In the genomic region with DNA sequence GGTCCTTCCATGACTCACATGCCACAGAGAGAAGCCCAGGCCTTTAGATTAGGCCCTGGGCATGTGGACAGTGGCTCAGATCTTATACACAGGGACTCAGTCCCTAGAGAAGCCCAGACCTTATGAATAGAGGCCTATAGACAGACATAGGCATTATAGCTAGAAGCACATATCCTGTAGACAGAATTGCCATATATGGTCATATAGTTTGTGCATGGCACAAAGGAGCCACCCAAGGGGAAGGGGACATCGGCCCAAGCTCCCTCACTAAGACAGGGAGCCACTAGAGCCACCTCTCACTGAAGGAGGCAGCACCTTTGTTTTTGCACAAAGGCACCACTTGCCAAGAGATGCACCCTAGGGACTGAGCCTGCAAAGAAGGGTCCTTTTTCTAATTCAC, we compare ENCODE assay signal across 17 cellular contexts. TPM values are rescaled to one million over a fixed set of nuclear protein-coding genes. Genes with fewer than 3 reads are reported as not detected.
DNase-seq lines count a peak whose midpoint lies in the region; ATAC-seq, FAIRE-seq and TF ChIP-seq lines count a peak whose summit lies in the region.
"Had no signal": no experiment of that assay in that cellular context is flagged by ENCODE, and none has a peak within 500 bp of the region (broad histone marks: within the 10 kb centered on the region; RNA-seq: fewer than 3 reads in every experiment).

No MANE protein-coding gene starts in this region.

- no peak for ATAC-seq in GM12878

- H3K9ac ChIP-seq in Loucy (ENCODE audit: low read depth, low read length, poor library complexity, severe bottlenecking) (peak overlapping the region; percentile 18), GM12878 (ENCODE audit: control insufficient read depth, insufficient read depth, low read length) (no peak overlapping the region), neural progenitor cell (no peak overlapping the region)
- H3K9ac ChIP-seq: KMS-11 had no signal

- H3K4me3 ChIP-seq in Loucy (ENCODE audit: low read length, poor library complexity, severe bottlenecking) (peak overlapping the region; percentile 4), GM12878 (no peak overlapping the region), neural progenitor cell (no peak overlapping the region)
- H3K4me3 ChIP-seq: Peyer's patch had no signal

- H2AFZ ChIP-seq in Loucy (ENCODE audit: low read length) (no peak overlapping the region), GM12878 (ENCODE audit: control insufficient read depth, low read depth, low read length) (no peak overlapping the region), neural progenitor cell (replicated peaks) (no peak overlapping the region)

- H3K36me3 ChIP-seq in Loucy (ENCODE audit: insufficient read depth, low read length) (no peaks in the 10 kb centered on the region), GM12878 (ENCODE audit: control insufficient read depth in 2 of 2, insufficient read depth in 2 of 2, low read length in 1 of 2) (no peaks in the 10 kb centered on the region), neural progenitor cell (no peaks in the 10 kb centered on the region)
- H3K36me3 ChIP-seq: Peyer's patch had no signal

- peak overlapping the region; percentile 46 for H3K27ac Mint-ChIP-seq in neural progenitor cell
- H3K27ac Mint-ChIP-seq: CD14-positive monocyte had no signal

- no peak for FAIRE-seq in GM12878 (lab: Jason Lieb, UNC)

- no peak for TF ChIP-seq EP300 in GM12878 (IDR thresholded peaks at IDR 0.05; ENCODE audit: borderline replicate concordance in 1 of 2, control insufficient read depth in 1 of 2, low read depth in 2 of 2, low read length in 2 of 2)

- TF ChIP-seq CTCF in Loucy (conservative IDR thresholded peaks at IDR 0.05; ENCODE audit: low read length) (no peak), GM12878 (IDR thresholded peaks at IDR 0.05 in 2 of 3, conservative IDR thresholded peaks at IDR 0.05 in 1 of 3; ENCODE audit: control insufficient read depth in 2 of 3, extremely low read depth in 1 of 3, insufficient read depth in 1 of 3, low read depth in 3 of 3, low read length in 3 of 3) (no peak), neural progenitor cell (IDR thresholded peaks at IDR 0.05) (no peak)

- RAD21 ChIA-PET in GM12878 (lab: Charles Lee; ENCODE audit: unreplicated experiment): interaction anchor here (1.7 kb wide), 1 partner anchor 12 kb away, joined by 7 read pairs; a partner anchor contains a TSS

- intact Hi-C loops in GM12878 (cut with micrococcal nuclease; ENCODE audit: unreplicated experiment): no loop called here

- no peaks in the 10 kb centered on the region for H3K9me2 ChIP-seq in Loucy (replicated peaks; ENCODE audit: low read depth, low read length)

- BruUV-seq in GM12878 (replicated peaks; lab: Mats Ljungman, UMichigan): no TSS peak

- H3K27me3 ChIP-seq in Loucy (ENCODE audit: insufficient read depth, low read length, poor library complexity, severe bottlenecking): no peaks in the 10 kb centered on the region
- peaks cover 11 to 15% of the 10 kb centered on the region in 2 experiments; a peak in 3 of 4 replicates for H3K27me3 ChIP-seq in GM12878 (replicated peaks in 1 of 2; ENCODE audit: control insufficient read depth in 2 of 2, insufficient read depth in 2 of 2, low read length in 1 of 2)
- H3K27me3 ChIP-seq in neural progenitor cell: peaks cover 78% of the 10 kb centered on the region

- DNase-seq in GM12878 (ENCODE audit: low read depth, low spot score): no peak
- DNase-seq in neural progenitor cell (ENCODE audit: low spot score): no peak
- no peak for DNase-seq in activated CD4-positive, CD25-positive, alpha-beta regulatory T cell (lab: John Stamatoyannopoulos, UW)
- DNase-seq in NCI-H146 treated with DMSO at 0.1 percent for 48 hours (lab: John Stamatoyannopoulos, UW; ENCODE audit: unreplicated experiment): no peak
- DNase-seq in germinal center (ENCODE audit: low spot score): no peak
- DNase-seq: ACHN, DMS79 treated with DMSO at 0.1 percent for 48 hours, NCI-H146, NCI-H2081, NCI-H446 treated with DMSO at 0.1 percent for 48 hours, Peyer's patch, SW 1271 had no signal

- in situ Hi-C loops in GM12878 (cut with MboI): no loop called here

- no peaks in the 10 kb centered on the region for H4K20me1 ChIP-seq in Loucy (ENCODE audit: insufficient read depth, low read length, poor library complexity, severe bottlenecking)
- no peaks in the 10 kb centered on the region for H4K20me1 ChIP-seq in GM12878 (ENCODE audit: control insufficient read depth, insufficient read depth)
- peaks cover 6% of the 10 kb centered on the region for H4K20me1 ChIP-seq in neural progenitor cell (ENCODE audit: low read depth)

- H3K4me3 Mint-ChIP-seq in neural progenitor cell: no peak overlapping the region
- H3K4me3 Mint-ChIP-seq: CD14-positive monocyte had no signal

- H3K9me3 ChIP-seq in Loucy (ENCODE audit: insufficient read depth, low read depth, low read length) (no peaks in the 10 kb centered on the region), GM12878 (replicated peaks; ENCODE audit: control insufficient read depth, insufficient read depth, low read length) (no peaks in the 10 kb centered on the region), neural progenitor cell (ENCODE audit: low read depth) (no peaks in the 10 kb centered on the region)
- H3K9me3 ChIP-seq: Peyer's patch had no signal

- 0% methylated on average over 1 of the region's 1 CpG for WGBS in GM12878 (ENCODE audit: insufficient coverage, insufficient replicate concordance, low lambda C conversion rate, missing lambda C conversion rate)

- SMC1A ChIA-PET in GM12878 (lab: Charles Lee; ENCODE audit: uncharacterized antibody, unreplicated experiment): interaction anchor here (0.8 to 1.2 kb wide), 3 partner anchors 15 to 92 kb away, joined by 3 to 4 read pairs (median 3); no protein-coding TSS in a partner anchor

- CTCF ChIA-PET in GM12878 (lab: Yijun Ruan, JAX): interaction anchor here (0.7 to 3.2 kb wide), 5 partner anchors 9 to 869 kb away, joined by 3 to 32 read pairs (median 8); a partner anchor contains a TSS

- H3F3A ChIP-seq in Loucy (ENCODE audit: low read depth) (0 out of 2 replicates have a peak, but pooled peaks cover 2% of the 10 kb centered on the region), neural progenitor cell (ENCODE audit: low read depth) (peaks cover 63% of the 10 kb centered on the region)

- no peaks in the 10 kb centered on the region for H3K36me3 Mint-ChIP-seq in neural progenitor cell

- H3K4me2 ChIP-seq in Loucy (ENCODE audit: low read depth, low read length, poor library complexity, severe bottlenecking): peak overlapping the region; percentile 26
- H3K4me2 ChIP-seq in GM12878 (ENCODE audit: control insufficient read depth, insufficient read depth): no peak overlapping the region
- peak overlapping the region; percentile 23 for H3K4me2 ChIP-seq in neural progenitor cell

- no peak for TF ChIP-seq POLR2A in GM12878 (IDR thresholded peaks at IDR 0.05; ENCODE audit: low read depth, low read length)

- TF ChIP-seq RAD21 in GM12878 (IDR thresholded peaks at IDR 0.05; ENCODE audit: insufficient read depth, low read depth, low read length): no peak

- H3K9me3 Mint-ChIP-seq in neural progenitor cell: no peaks in the 10 kb centered on the region

- H3K4me1 ChIP-seq in Loucy (ENCODE audit: insufficient read depth, low read length, poor library complexity, severe bottlenecking) (peaks cover 76% of the 10 kb centered on the region), GM12878 (ENCODE audit: control insufficient read depth, insufficient read depth, low read length) (peaks cover 19% of the 10 kb centered on the region), neural progenitor cell (peaks cover 27% of the 10 kb centered on the region)

- H3K79me2 ChIP-seq in Loucy (ENCODE audit: insufficient read depth, low read length) (no peaks in the 10 kb centered on the region), GM12878 (ENCODE audit: control insufficient read depth, insufficient read depth, low read length) (no peaks in the 10 kb centered on the region), neural progenitor cell (ENCODE audit: low read depth) (no peaks in the 10 kb centered on the region)

- peaks cover 32% of the 10 kb centered on the region for H3K27me3 Mint-ChIP-seq in neural progenitor cell (ENCODE audit: insufficient read depth, low read depth)

- H3K4me1 Mint-ChIP-seq in neural progenitor cell: peaks cover 51% of the 10 kb centered on the region

- POLR2A ChIA-PET in GM12878 (lab: Charles Lee): interaction anchor here (1.0 to 1.5 kb wide), 2 partner anchors 10 to 12 kb away, joined by 3 to 5 read pairs; no protein-coding TSS in a partner anchor

- H3K27ac ChIP-seq in GM12878 (ENCODE audit: control insufficient read depth, insufficient read depth) (no peak overlapping the region), neural progenitor cell (no peak overlapping the region)
- H3K27ac ChIP-seq: KMS-11, Peyer's patch had no signal

RNA-seq across cellular contexts. Expression of a gene that starts 2.3 kb away (rescaled TPM):
- total RNA-seq in GM12878 (2013; cell fraction: nucleolus; rRNA removed): 1.8 and 2.1 TPM in 2 replicates
- total RNA-seq in GM12878 (2014; rRNA removed): 1.1 and 1.3 TPM in 2 replicates
- 0.64 and 0.67 TPM in 2 replicates for total RNA-seq in GM12878 (2014; rRNA removed; fragmentation: Illumina TruSeq; extraction: Trizol)
- total RNA-seq in GM12878 (2021): 1.2 and 1.5 TPM in 2 replicates
- polyA plus RNA-seq in GM12878 (2011; ENCODE audit: low read depth): 2.6 TPM
- 2.3 and 5.4 TPM in 2 replicates for polyA plus RNA-seq in GM12878 (2011; rRNA removed)
- polyA plus RNA-seq in GM12878 (2011; cell fraction: cytosol; rRNA removed): 6.2 and 7.7 TPM in 2 replicates
- polyA plus RNA-seq in GM12878 (2011; cell fraction: nucleus; rRNA removed): 5.1 and 10.8 TPM in 2 replicates
- polyA plus RNA-seq in GM12878 (2012): 3.4 and 4.9 TPM in 2 replicates
- 0.55 and 1.00 TPM in 2 replicates for polyA plus RNA-seq in GM12878 (2014; fragmentation: Illumina TruSeq; extraction: Trizol)
- polyA plus RNA-seq in GM12878 (2014; fragmentation: Nextera tagmentation; extraction: Ambion mirVana): under 1 TPM; 0.08 to 0.26 TPM
- 1.2 and 1.7 TPM in 2 replicates for polyA plus RNA-seq in GM12878 (2014; rRNA removed)
- polyA plus RNA-seq in GM12878 (2016; fragmentation: Nextera tagmentation; extraction: Ambion mirVana): 1 to 10 TPM in 1 of 2 experiments, under 1 TPM in 1; 0.81 to 1.1 TPM
- polyA minus RNA-seq in GM12878 (2011; rRNA and poly(A)+ RNA removed): 1.8 and 3.9 TPM in 2 replicates
- 2.9 and 3.6 TPM in 2 replicates for polyA minus RNA-seq in GM12878 (2011; cell fraction: cytosol; rRNA and poly(A)+ RNA removed)
- 2.4 and 3.4 TPM in 2 replicates for polyA minus RNA-seq in GM12878 (2011; cell fraction: nucleus; rRNA and poly(A)+ RNA removed)
- total RNA-seq in neural progenitor cell (ENCODE audit: low replicate concordance): 4.0 and 9.6 TPM in 2 replicates

RNA-seq across cellular contexts. Expression of a gene that starts 12.8 kb away (rescaled TPM):
- total RNA-seq in GM12878 (2013; cell fraction: nucleolus; rRNA removed): 5.7 and 6.7 TPM in 2 replicates
- total RNA-seq in GM12878 (2014; rRNA removed): 8.7 and 14.1 TPM in 2 replicates
- 3.4 and 4.3 TPM in 2 replicates for total RNA-seq in GM12878 (2014; rRNA removed; fragmentation: Illumina TruSeq; extraction: Trizol)
- total RNA-seq in GM12878 (2021): 5.3 and 6.3 TPM in 2 replicates
- polyA plus RNA-seq in GM12878 (2011; ENCODE audit: low read depth): 1.9 TPM
- polyA plus RNA-seq in GM12878 (2011; rRNA removed): 3.6 and 8.4 TPM in 2 replicates
- 11.2 and 12.9 TPM in 2 replicates for polyA plus RNA-seq in GM12878 (2011; cell fraction: cytosol; rRNA removed)
- polyA plus RNA-seq in GM12878 (2011; cell fraction: nucleus; rRNA removed): 6.6 and 8.8 TPM in 2 replicates
- 4.7 and 5.6 TPM in 2 replicates for polyA plus RNA-seq in GM12878 (2012)
- 2.4 and 4.9 TPM in 2 replicates for polyA plus RNA-seq in GM12878 (2014; fragmentation: Illumina TruSeq; extraction: Trizol)
- 1 to 10 TPM in 1 of 2 experiments, under 1 TPM in 1; 0.52 to 1.3 TPM for polyA plus RNA-seq in GM12878 (2014; fragmentation: Nextera tagmentation; extraction: Ambion mirVana)
- polyA plus RNA-seq in GM12878 (2014; rRNA removed): 9.7 and 10.7 TPM in 2 replicates
- 1 to 10 TPM; 3.4 to 4.7 TPM for polyA plus RNA-seq in GM12878 (2016; fragmentation: Nextera tagmentation; extraction: Ambion mirVana)
- 4.8 and 12.7 TPM in 2 replicates for polyA minus RNA-seq in GM12878 (2011; rRNA and poly(A)+ RNA removed)
- 4.7 and 5.6 TPM in 2 replicates for polyA minus RNA-seq in GM12878 (2011; cell fraction: cytosol; rRNA and poly(A)+ RNA removed)
- 3.1 and 4.1 TPM in 2 replicates for polyA minus RNA-seq in GM12878 (2011; cell fraction: nucleus; rRNA and poly(A)+ RNA removed)
- total RNA-seq in neural progenitor cell (ENCODE audit: low replicate concordance): 10.7 and 18.4 TPM in 2 replicates

RNA-seq across cellular contexts. Expression of a gene that starts 25.3 kb away (rescaled TPM):
- total RNA-seq in GM12878 (2013; cell fraction: nucleolus; rRNA removed): 15.4 TPM in 2 replicates
- total RNA-seq in GM12878 (2014; rRNA removed) (21.7 and 28.9 TPM in 2 replicates), GM12878 (2014; rRNA removed; fragmentation: Illumina TruSeq; extraction: Trizol) (10.5 and 13.0 TPM in 2 replicates), GM12878 (2021) (30.0 and 38.8 TPM in 2 replicates), neural progenitor cell (ENCODE audit: low replicate concordance) (15.7 and 44.9 TPM in 2 replicates)
- polyA plus RNA-seq in GM12878 (2011; ENCODE audit: low read depth): 2.3 TPM
- polyA plus RNA-seq in GM12878 (2011; rRNA removed) (3.1 and 6.4 TPM in 2 replicates), GM12878 (2014; fragmentation: Illumina TruSeq; extraction: Trizol) (5.7 and 11.3 TPM in 2 replicates), GM12878 (2014; fragmentation: Nextera tagmentation; extraction: Ambion mirVana) (under 1 TPM; 0.29 to 0.79 TPM), GM12878 (2014; rRNA removed) (27.8 and 29.6 TPM in 2 replicates), GM12878 (2016; fragmentation: Nextera tagmentation; extraction: Ambion mirVana) (10 to 100 TPM; 16.4 to 18.7 TPM)
- polyA plus RNA-seq in GM12878 (2011; cell fraction: cytosol; rRNA removed): 7.8 and 11.9 TPM in 2 replicates
- polyA plus RNA-seq in GM12878 (2011; cell fraction: nucleus; rRNA removed): 45.5 TPM in 2 replicates
- 6.3 and 9.5 TPM in 2 replicates for polyA plus RNA-seq in GM12878 (2012)
- 8.7 and 12.4 TPM in 2 replicates for polyA minus RNA-seq in GM12878 (2011; rRNA and poly(A)+ RNA removed)
- 12.2 and 13.4 TPM in 2 replicates for polyA minus RNA-seq in GM12878 (2011; cell fraction: cytosol; rRNA and poly(A)+ RNA removed)
- polyA minus RNA-seq in GM12878 (2011; cell fraction: nucleus; rRNA and poly(A)+ RNA removed): 9.4 and 17.5 TPM in 2 replicates

RNA-seq across cellular contexts. Expression of a gene that starts 42.7 kb away (rescaled TPM):
- not detected in 2 replicates for total RNA-seq in GM12878 (2013; cell fraction: nucleolus; rRNA removed)
- total RNA-seq in GM12878 (2014; rRNA removed): not detected in 2 replicates
- total RNA-seq in GM12878 (2014; rRNA removed; fragmentation: Illumina TruSeq; extraction: Trizol): not detected in 2 replicates
- not detected in 2 replicates for total RNA-seq in GM12878 (2021)
- not detected for polyA plus RNA-seq in GM12878 (2011; ENCODE audit: low read depth)
- polyA plus RNA-seq in GM12878 (2011; rRNA removed): not detected in 2 replicates
- not detected in 2 replicates for polyA plus RNA-seq in GM12878 (2011; cell fraction: cytosol; rRNA removed)
- polyA plus RNA-seq in GM12878 (2011; cell fraction: nucleus; rRNA removed): 0.24 TPM in 1 of 2 replicates, not detected in the other
- polyA plus RNA-seq in GM12878 (2012): not detected in 2 replicates
- polyA plus RNA-seq in GM12878 (2014; fragmentation: Illumina TruSeq; extraction: Trizol): not detected in 2 replicates
- polyA plus RNA-seq in GM12878 (2014; fragmentation: Nextera tagmentation; extraction: Ambion mirVana): not detected
- polyA plus RNA-seq in GM12878 (2014; rRNA removed): not detected in 2 replicates
- polyA plus RNA-seq in GM12878 (2016; fragmentation: Nextera tagmentation; extraction: Ambion mirVana): not detected
- not detected in 2 replicates for polyA minus RNA-seq in GM12878 (2011; rRNA and poly(A)+ RNA removed)
- polyA minus RNA-seq in GM12878 (2011; cell fraction: cytosol; rRNA and poly(A)+ RNA removed): not detected in 2 replicates
- polyA minus RNA-seq in GM12878 (2011; cell fraction: nucleus; rRNA and poly(A)+ RNA removed): not detected in 2 replicates
- not detected in 2 replicates for total RNA-seq in neural progenitor cell (ENCODE audit: low replicate concordance)
- total RNA-seq: H4, SK-MEL-5 had no signal
- polyA plus RNA-seq: CD14-positive monocyte had no signal

RNA-seq across cellular contexts. Expression of a gene that starts 42.8 kb away (rescaled TPM):
- 0.37 and 0.38 TPM in 2 replicates for total RNA-seq in GM12878 (2013; cell fraction: nucleolus; rRNA removed)
- not detected in 2 replicates for total RNA-seq in GM12878 (2014; rRNA removed)
- total RNA-seq in GM12878 (2014; rRNA removed; fragmentation: Illumina TruSeq; extraction: Trizol): not detected in 2 replicates
- 0.36 TPM in 1 of 2 replicates, not detected in the other for total RNA-seq in GM12878 (2021)
- polyA plus RNA-seq in GM12878 (2011; ENCODE audit: low read depth): not detected
- 0.10 and 0.41 TPM in 2 replicates for polyA plus RNA-seq in GM12878 (2011; rRNA removed)
- polyA plus RNA-seq in GM12878 (2011; cell fraction: cytosol; rRNA removed): 0.12 TPM in 2 replicates
- 3.2 and 4.1 TPM in 2 replicates for polyA plus RNA-seq in GM12878 (2011; cell fraction: nucleus; rRNA removed)
- polyA plus RNA-seq in GM12878 (2012): 0.12 and 0.18 TPM in 2 replicates
- not detected in 2 replicates for polyA plus RNA-seq in GM12878 (2014; fragmentation: Illumina TruSeq; extraction: Trizol)
- not detected for polyA plus RNA-seq in GM12878 (2014; fragmentation: Nextera tagmentation; extraction: Ambion mirVana)
- 0.11 and 0.33 TPM in 2 replicates for polyA plus RNA-seq in GM12878 (2014; rRNA removed)
- polyA plus RNA-seq in GM12878 (2016; fragmentation: Nextera tagmentation; extraction: Ambion mirVana): not detected
- not detected in 2 replicates for polyA minus RNA-seq in GM12878 (2011; rRNA and poly(A)+ RNA removed)
- not detected in 2 replicates for polyA minus RNA-seq in GM12878 (2011; cell fraction: cytosol; rRNA and poly(A)+ RNA removed)
- 0.24 and 0.67 TPM in 2 replicates for polyA minus RNA-seq in GM12878 (2011; cell fraction: nucleus; rRNA and poly(A)+ RNA removed)
- total RNA-seq in neural progenitor cell (ENCODE audit: low replicate concordance): 1.8 and 2.0 TPM in 2 replicates
- total RNA-seq: H4 had no signal
- polyA plus RNA-seq: CD14-positive monocyte had no signal
